ENCODE assay signal across 8 cellular contexts in the genomic region with DNA sequence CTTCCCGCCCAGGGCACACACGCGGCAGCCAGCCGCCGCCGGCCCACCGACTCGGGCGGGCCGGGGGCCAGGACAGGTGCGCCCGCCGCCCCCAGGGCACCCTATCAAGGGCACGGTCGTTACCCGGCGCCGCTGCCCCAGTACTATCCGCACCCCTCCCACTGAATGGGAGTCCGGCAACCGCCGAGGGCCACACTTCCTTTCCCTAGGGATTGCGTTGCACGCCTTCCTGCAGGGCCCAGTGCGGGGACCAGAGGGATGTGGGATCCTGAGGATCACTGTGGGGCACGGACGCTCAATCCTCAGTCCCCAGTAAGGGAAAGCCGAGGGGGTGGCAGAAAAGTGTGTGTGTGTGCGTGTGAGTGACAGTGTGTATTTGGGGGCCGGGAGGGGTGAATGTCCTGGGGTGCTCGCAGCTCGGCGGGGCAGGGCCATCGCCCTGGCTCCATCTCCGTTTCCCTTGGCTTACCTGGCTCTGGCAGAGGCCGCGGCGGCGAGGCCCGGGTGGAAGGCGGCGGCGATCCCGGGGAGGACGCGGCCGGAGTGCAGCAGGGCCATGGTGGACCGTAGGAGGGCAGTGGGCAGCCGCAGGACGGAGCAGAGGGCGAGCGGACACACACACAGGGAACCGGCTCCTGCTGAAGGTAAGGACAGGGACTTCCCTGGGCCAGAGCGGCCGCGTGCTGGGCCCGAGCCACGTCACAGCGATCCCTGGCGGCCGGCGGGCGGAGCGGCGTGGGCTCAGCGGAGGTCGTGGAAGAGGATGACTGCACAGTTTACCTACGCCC. TPM values are rescaled to one million over a fixed set of nuclear protein-coding genes. Genes with fewer than 3 reads are reported as not detected.
DNase-seq lines count a peak whose midpoint lies in the region; ATAC-seq and TF ChIP-seq lines count a peak whose summit lies in the region.

A gene (minus strand): TSS at position 646 of the 788 bp plus-strand sequence. CDS start 88 bp downstream, at position 558.

- H2AK5ac ChIP-seq in trophoblast cell (ENCODE audit: low read length), result no peak within 1 kb of the TSS

- H3K4me1 ChIP-seq in cardiac muscle cell (ENCODE audit: low read depth) (peaks cover 18% of the 10 kb centered on the region), trophoblast cell (ENCODE audit: control insufficient read depth in 1 of 2, insufficient read depth in 2 of 2, low read length in 2 of 2) (peaks cover 2 to 6% of the 10 kb centered on the region in 2 experiments), transverse colon (peaks cover 7 to 23% (median 15%) of the 10 kb centered on the region in 4 donors)

- peak within 1 kb of the TSS; percentile 87 for H3K9ac ChIP-seq in trophoblast cell (ENCODE audit: low read length)

- peak within 1 kb of the TSS; percentile 97 for H3K27ac Mint-ChIP-seq in HFFc6
- H3K27ac Mint-ChIP-seq in activated naive CD8-positive, alpha-beta T cell treated with anti-CD3 and anti-CD28 coated beads, Interleukin-2, amount 10 ng/mL, durations not matched to agents 7 days and 5 days, result peak within 1 kb of the TSS; percentile 98

- peak within 1 kb of the TSS; percentile 80 for H3K4ac ChIP-seq in trophoblast cell (ENCODE audit: low read depth, low read length)

- TF ChIP-seq CTCF in GM10266 (IDR thresholded peaks at IDR 0.05; ENCODE audit: control insufficient read depth, insufficient read depth, low read depth, missing control alignments) (peak; percentile 98), HFFc6 (IDR thresholded peaks at IDR 0.05) (peak; percentile 89), cardiac muscle cell (IDR thresholded peaks at IDR 0.05; ENCODE audit: low read depth, low read length) (peak; percentile 93), transverse colon (IDR thresholded peaks at IDR 0.05) (peak; percentile 64 to 90 (median 82))

- peak within 1 kb of the TSS; percentile 96 for H4K8ac ChIP-seq in trophoblast cell (ENCODE audit: low read depth, low read length)

- H4K12ac ChIP-seq in trophoblast cell (ENCODE audit: low read depth, low read length), result peak within 1 kb of the TSS; percentile 75

- H3K4me3 ChIP-seq in cardiac muscle cell (peak within 1 kb of the TSS; percentile 84), trophoblast cell (ENCODE audit: low read depth, low read length) (peak within 1 kb of the TSS; percentile 98), transverse colon (peak within 1 kb of the TSS; percentile 55 to 91 (median 74))

- peak within 1 kb of the TSS; percentile 89 for H2AFZ ChIP-seq in trophoblast cell (ENCODE audit: insufficient read depth, low read length, poor library complexity)

- WGBS in trophoblast cell (ENCODE audit: extremely low coverage, insufficient coverage, insufficient read length), result no CpG with 5 or more reads among the region's 68 CpGs
- WGBS in transverse colon (ENCODE audit: low coverage in 1 of 2), 2 donors, result 0% methylated on average over 39 of the region's 68 CpGs; no CpG with 5 or more reads in 1 of the 2 donors

- H3K9me3 ChIP-seq in cardiac muscle cell (ENCODE audit: low read depth) (no peaks in the 10 kb centered on the region), trophoblast cell (ENCODE audit: insufficient read depth, low read depth, low read length) (no peaks in the 10 kb centered on the region), transverse colon (no peaks in the 10 kb centered on the region)

- H3K79me1 ChIP-seq in trophoblast cell (ENCODE audit: low read length), result peaks cover 5% of the 10 kb centered on the region

- TF ChIP-seq POLR2A in transverse colon (IDR thresholded peaks at IDR 0.05), result peak; percentile 69

- no peak within 1 kb of the TSS for H2BK120ac ChIP-seq in trophoblast cell (ENCODE audit: insufficient read depth, low read length, poor library complexity)

- H3K36me3 ChIP-seq in cardiac muscle cell (no peaks in the 10 kb centered on the region), trophoblast cell (ENCODE audit: control insufficient read depth in 1 of 2, insufficient read depth in 2 of 2, low read length in 2 of 2) (peaks cover 3% of the 10 kb centered on the region in 2 experiments), transverse colon (no peaks in the 10 kb centered on the region)

- peak; percentile 98 for ATAC-seq in activated naive CD8-positive, alpha-beta T cell treated with anti-CD3 and anti-CD28 coated beads, Interleukin-2, amount 10 ng/mL, durations not matched to agents 7 days and 5 days (ENCODE audit: low read depth)

- peak; percentile 91 for DNase-seq in GM10266 (ENCODE audit: extremely low spot score)
- DNase-seq in HFFc6, result peak; percentile 85
- DNase-seq in NAMALWA (ENCODE audit: low spot score), result peak; percentile 91
- DNase-seq in SKM-1 treated with dmso at 0.1 percent for 144 hours (lab: John Stamatoyannopoulos, UW; ENCODE audit: unreplicated experiment), result peak; percentile 80
- peak; percentile 88 for DNase-seq in activated naive CD8-positive, alpha-beta T cell treated with anti-CD3 and anti-CD28 coated beads, Interleukin-2, amount 10 ng/mL, durations not matched to agents 7 days and 5 days
- peak; percentile 90 to 91 for DNase-seq in cardiac muscle cell (ENCODE audit: low read depth in 1 of 2, low spot score in 1 of 2)
- peak; percentile 85 to 91 for DNase-seq in trophoblast cell
- DNase-seq in transverse colon, result peak; percentile 88

- no peaks in the 10 kb centered on the region for H3K9me3 Mint-ChIP-seq in HFFc6
- no peaks in the 10 kb centered on the region for H3K9me3 Mint-ChIP-seq in activated naive CD8-positive, alpha-beta T cell treated with anti-CD3 and anti-CD28 coated beads, Interleukin-2, amount 10 ng/mL, durations not matched to agents 7 days and 5 days

- in situ Hi-C loops in transverse colon (cut with MboI; ENCODE audit: low pct_ligation_motif_present in 1 of 4, low pct_unique_long_range_greater_than_20kb in 1 of 4, low sequenced_read_pairs in 3 of 4), result no loop called here

- H3K79me2 ChIP-seq in trophoblast cell (ENCODE audit: control insufficient read depth, insufficient read depth, low read length, poor library complexity), result peaks cover 9% of the 10 kb centered on the region

- intact Hi-C loops in transverse colon (cut with DNase I; ENCODE audit: low total_unique reads), result no loop called here

- H3K27me3 Mint-ChIP-seq in HFFc6 (ENCODE audit: insufficient read depth), result no peaks in the 10 kb centered on the region
- peaks cover 5% of the 10 kb centered on the region for H3K27me3 Mint-ChIP-seq in activated naive CD8-positive, alpha-beta T cell treated with anti-CD3 and anti-CD28 coated beads, Interleukin-2, amount 10 ng/mL, durations not matched to agents 7 days and 5 days

- H3K18ac ChIP-seq in trophoblast cell (ENCODE audit: low read length), result peak within 1 kb of the TSS; percentile 40

- peak within 1 kb of the TSS; percentile 100 for H3K4me3 Mint-ChIP-seq in HFFc6
- peak within 1 kb of the TSS; percentile 99 for H3K4me3 Mint-ChIP-seq in activated naive CD8-positive, alpha-beta T cell treated with anti-CD3 and anti-CD28 coated beads, Interleukin-2, amount 10 ng/mL, durations not matched to agents 7 days and 5 days

- peak within 1 kb of the TSS; percentile 52 for H4K91ac ChIP-seq in trophoblast cell (ENCODE audit: low read depth, low read length)

- no peak for TF ChIP-seq EP300 in transverse colon (IDR thresholded peaks at IDR 0.05; ENCODE audit: low read depth)

- H2BK5ac ChIP-seq in trophoblast cell (ENCODE audit: low read depth, low read length, poor library complexity), result no peak within 1 kb of the TSS

- peaks cover 18% of the 10 kb centered on the region for H3K4me1 Mint-ChIP-seq in HFFc6 (ENCODE audit: low read depth)
- peaks cover 25% of the 10 kb centered on the region for H3K4me1 Mint-ChIP-seq in activated naive CD8-positive, alpha-beta T cell treated with anti-CD3 and anti-CD28 coated beads, Interleukin-2, amount 10 ng/mL, durations not matched to agents 7 days and 5 days

- H3K4me2 ChIP-seq in trophoblast cell (ENCODE audit: low read length), result peak within 1 kb of the TSS; percentile 85

- no peak within 1 kb of the TSS for H2BK12ac ChIP-seq in trophoblast cell (ENCODE audit: low read length)

- peak within 1 kb of the TSS; percentile 75 for H3K14ac ChIP-seq in trophoblast cell (ENCODE audit: low read length)

- H3K27me3 ChIP-seq in cardiac muscle cell (no peaks in the 10 kb centered on the region), trophoblast cell (ENCODE audit: insufficient read depth, low read length) (no peaks in the 10 kb centered on the region), transverse colon (no peaks in the 10 kb centered on the region)

- H3K27ac ChIP-seq in cardiac muscle cell (peak within 1 kb of the TSS; percentile 38), trophoblast cell (ENCODE audit: low read depth, low read length) (peak within 1 kb of the TSS; percentile 42), transverse colon (peak within 1 kb of the TSS; percentile 78 to 89 (median 86))

- POLR2A ChIA-PET in activated naive CD8-positive, alpha-beta T cell treated with anti-CD3 and anti-CD28 coated beads, Interleukin-2, amount 10 ng/mL, durations not matched to agents 7 days and 5 days (lab: Charles Lee), result interaction anchor here (0.9 to 1.2 kb wide), 2 partner anchors 22 to 50 kb away, joined by 3 to 4 read pairs; a partner anchor contains a TSS

- H3K23ac ChIP-seq in trophoblast cell (ENCODE audit: low read length), result no peak within 1 kb of the TSS

- H3K36me3 Mint-ChIP-seq in HFFc6 (ENCODE audit: low read depth), result peaks cover 10% of the 10 kb centered on the region; the same call in 1 of the 2 replicates
- H3K36me3 Mint-ChIP-seq in activated naive CD8-positive, alpha-beta T cell treated with anti-CD3 and anti-CD28 coated beads, Interleukin-2, amount 10 ng/mL, durations not matched to agents 7 days and 5 days, result peaks cover 5% of the 10 kb centered on the region

RNA-seq across cellular contexts. Expression of the gene that starts here (rescaled TPM):
- 100 to 1,000 TPM; 131 to 152 (median 138) TPM for total RNA-seq in HFFc6 (2021; fragmentation: NEBNext Ultra II Directional; extraction: Animal tissue kit (Norgen Biotek cat#: 25700))
- total RNA-seq in activated naive CD8-positive, alpha-beta T cell treated with anti-CD3 and anti-CD28 coated beads, Interleukin-2, amount 10 ng/mL, durations not matched to agents 7 days and 5 days, result 10 to 100 TPM; 62.7 to 68.5 TPM
- 99.2 and 116 TPM in 2 replicates for total RNA-seq in cardiac muscle cell
- polyA plus RNA-seq in cardiac muscle cell, result 201 and 211 TPM in 2 replicates
- polyA plus RNA-seq in trophoblast cell (2013), result 61.0 and 63.3 TPM in 2 replicates
- total RNA-seq in transverse colon, result 10 to 100 TPM; 29.7 to 75.1 (median 63.8) TPM

Comparison
In these comparisons a context has a peak if more than half of its experiments do, and no peak if none do; other contexts are left out.
1. Peak in every context shown above with its lines: DNase-seq, ATAC-seq, H3K4me3 ChIP-seq and H3K27ac ChIP-seq.